ENCODE assay signal across 17 cellular contexts in the genomic region with DNA sequence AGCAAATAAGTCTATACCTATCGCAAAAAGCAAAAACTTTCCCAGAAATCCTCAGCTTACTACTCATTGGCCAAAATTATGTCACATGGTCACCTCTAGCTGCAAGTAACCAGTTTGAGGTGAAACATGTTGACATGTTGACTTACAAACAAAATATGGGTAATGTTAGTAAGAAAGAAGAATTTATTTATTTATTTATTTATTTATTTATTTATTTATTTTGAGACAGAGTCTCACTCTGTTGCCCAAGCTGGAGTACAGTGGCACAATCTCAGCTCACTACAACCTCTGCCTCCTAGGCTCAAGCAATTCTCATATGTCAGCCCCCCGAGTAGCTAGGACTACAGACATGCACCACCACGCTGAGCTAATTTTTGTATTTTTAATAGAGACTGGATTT. TPM values are rescaled to one million over a fixed set of nuclear protein-coding genes. Genes with fewer than 3 reads are reported as not detected.
DNase-seq lines count a peak whose midpoint lies in the region; ATAC-seq and TF ChIP-seq lines count a peak whose summit lies in the region.
"Had no signal": no experiment of that assay in that cellular context is flagged by ENCODE, and none has a peak within 500 bp of the region (broad histone marks: within the 10 kb centered on the region; RNA-seq: fewer than 3 reads in every experiment).

No MANE protein-coding gene starts in this region.

- no peaks in the 10 kb centered on the region for H3K9me3 ChIP-seq in lower lobe of right lung
- no peaks in the 10 kb centered on the region for H3K9me3 ChIP-seq in upper lobe of left lung
- H3K9me3 ChIP-seq in CD8-positive, alpha-beta T cell (ENCODE audit: low read length): no peaks in the 10 kb centered on the region
- no peaks in the 10 kb centered on the region for H3K9me3 ChIP-seq in MG63
- H3K9me3 ChIP-seq: Caco-2 had no signal

- H2AFZ ChIP-seq in GM23338: peak overlapping the region; percentile 93; the same call in 1 of the 2 replicates

- H3K4me3 ChIP-seq in GM23338 (no peak overlapping the region), lower lobe of right lung (no peak overlapping the region), upper lobe of left lung (no peak overlapping the region), MG63 (no peak overlapping the region)
- no peak overlapping the region for H3K4me3 ChIP-seq in CD8-positive, alpha-beta T cell (ENCODE audit: low read depth, low read length)
- H3K4me3 ChIP-seq: BLaER1 treated with 17β-estradiol and CSF1 and Interleukin-3, amounts not matched to agents 10 nM and 100 nM had no signal

- 95 to 97% methylated on average over 3 of the region's 3 CpGs for WGBS in upper lobe of left lung, 2 donors

- CTCF ChIA-PET in CD8-positive, alpha-beta T cell (lab: Charles Lee): interaction anchor here (1.6 to 6.2 kb wide), 2 partner anchors 28 to 43 kb away, joined by 4 to 26 read pairs; no protein-coding TSS in a partner anchor

- no peak overlapping the region for H3K4me2 ChIP-seq in GM23338
- H3K4me2 ChIP-seq: BLaER1 treated with 17β-estradiol and CSF1 and Interleukin-3, amounts not matched to agents 10 nM and 100 nM had no signal

- no peaks in the 10 kb centered on the region for H3K9me3 Mint-ChIP-seq in GM23338
- no peaks in the 10 kb centered on the region for H3K9me3 Mint-ChIP-seq in CD8-positive, alpha-beta T cell

- no peak overlapping the region for H3K4me3 Mint-ChIP-seq in GM23338
- no peak overlapping the region for H3K4me3 Mint-ChIP-seq in CD8-positive, alpha-beta T cell
- H3K4me3 Mint-ChIP-seq: CD4-positive, alpha-beta memory T cell had no signal

- DNase-seq in GM23338 (ENCODE audit: low spot score): no peak
- peak; percentile 22 for DNase-seq in left lobe of liver (ENCODE audit: low spot score)
- DNase-seq in lower lobe of right lung: no peak
- DNase-seq in upper lobe of left lung: no peak
- DNase-seq in CD8-positive, alpha-beta T cell: no peak
- DNase-seq in MG63: no peak
- DNase-seq: CD4-positive, alpha-beta memory T cell; EL; GDM1; H7; KBM-7; MM.1S; RPMI8226; SHP77 had no signal

- H3K4me1 ChIP-seq in GM23338 (ENCODE audit: insufficient read depth): no peaks in the 10 kb centered on the region
- peaks cover 9% of the 10 kb centered on the region for H3K4me1 ChIP-seq in lower lobe of right lung
- peaks cover 0 to 22% (median 6%) of the 10 kb centered on the region in 4 donors for H3K4me1 ChIP-seq in upper lobe of left lung
- no peaks in the 10 kb centered on the region for H3K4me1 ChIP-seq in CD8-positive, alpha-beta T cell (ENCODE audit: insufficient read depth, low read length)

- H3K79me2 ChIP-seq in GM23338 (replicated peaks; ENCODE audit: insufficient read depth): no peaks in the 10 kb centered on the region

- TF ChIP-seq EP300 in upper lobe of left lung (IDR thresholded peaks at IDR 0.05): no peak

- H3K9me2 ChIP-seq in GM23338 (ENCODE audit: insufficient read depth): no peaks in the 10 kb centered on the region; the same call in 1 of the 2 replicates

- no peaks in the 10 kb centered on the region for H4K20me1 ChIP-seq in GM23338 (replicated peaks; ENCODE audit: insufficient read depth)
- H4K20me1 ChIP-seq: BLaER1 treated with 17β-estradiol and CSF1 and Interleukin-3, amounts not matched to agents 10 nM and 100 nM had no signal

- H3K36me3 Mint-ChIP-seq in GM23338 (ENCODE audit: low read depth): no peaks in the 10 kb centered on the region; the same call in 2 of the 3 replicates
- peaks cover 4% of the 10 kb centered on the region for H3K36me3 Mint-ChIP-seq in CD8-positive, alpha-beta T cell

- ATAC-seq in GM23338: no peak
- ATAC-seq in left lobe of liver: no peak
- no peak for ATAC-seq in lower lobe of right lung
- no peak for ATAC-seq in upper lobe of left lung (ENCODE audit: low FRiP score in 2 of 2)
- ATAC-seq in CD8-positive, alpha-beta T cell: no peak
- no peak for ATAC-seq in GM18511 (IDR thresholded peaks at IDR 0.05; ENCODE audit: unreplicated experiment)

- intact Hi-C loops in lower lobe of right lung (cut with DNase I): no loop called here
- intact Hi-C loops in CD8-positive, alpha-beta T cell (cut with DNase I, micrococcal nuclease): no loop called here

- peaks cover 2% of the 10 kb centered on the region; the same call in 2 of the 3 replicates for H3K4me1 Mint-ChIP-seq in GM23338
- H3K4me1 Mint-ChIP-seq in CD8-positive, alpha-beta T cell (ENCODE audit: low read depth): peaks cover 5% of the 10 kb centered on the region

- H3K27ac Mint-ChIP-seq in GM23338: no peak overlapping the region
- no peak overlapping the region for H3K27ac Mint-ChIP-seq in CD8-positive, alpha-beta T cell
- H3K27ac Mint-ChIP-seq: CD4-positive, alpha-beta memory T cell had no signal

- TF ChIP-seq CTCF in GM23338 (conservative IDR thresholded peaks at IDR 0.05; ENCODE audit: low read depth in 2 of 2): no peak
- no peak for TF ChIP-seq CTCF in lower lobe of right lung (IDR thresholded peaks at IDR 0.05)
- no peak for TF ChIP-seq CTCF in upper lobe of left lung (IDR thresholded peaks at IDR 0.05)
- TF ChIP-seq CTCF in CD8-positive, alpha-beta T cell (IDR thresholded peaks at IDR 0.05): no peak

- H3K27ac ChIP-seq in GM23338 (ENCODE audit: low read depth) (no peak overlapping the region), lower lobe of right lung (peak overlapping the region; percentile 75), upper lobe of left lung (peak overlapping the region in 3 of 4 donors; percentile 57 to 81 (median 73))
- no peak overlapping the region for H3K27ac ChIP-seq in CD8-positive, alpha-beta T cell (ENCODE audit: low read depth, low read length)
- H3K27ac ChIP-seq: BLaER1 treated with 17β-estradiol and CSF1 and Interleukin-3, amounts not matched to agents 10 nM and 100 nM had no signal

- H3F3A ChIP-seq in GM23338 (replicated peaks; ENCODE audit: low read depth): no peaks in the 10 kb centered on the region

- H3K27me3 ChIP-seq in GM23338 (ENCODE audit: insufficient read depth): peaks cover 18% of the 10 kb centered on the region
- no peaks in the 10 kb centered on the region for H3K27me3 ChIP-seq in lower lobe of right lung (ENCODE audit: low read depth)
- H3K27me3 ChIP-seq in upper lobe of left lung: no peaks in the 10 kb centered on the region
- H3K27me3 ChIP-seq in CD8-positive, alpha-beta T cell (ENCODE audit: insufficient read depth, low read length): no peaks in the 10 kb centered on the region
- H3K27me3 ChIP-seq in MG63: no peaks in the 10 kb centered on the region

- H3K27me3 Mint-ChIP-seq in GM23338 (ENCODE audit: insufficient read depth, low read depth, poor library complexity): peaks cover 31% of the 10 kb centered on the region
- no peaks in the 10 kb centered on the region for H3K27me3 Mint-ChIP-seq in CD8-positive, alpha-beta T cell (ENCODE audit: low read depth)
- H3K27me3 Mint-ChIP-seq: CD4-positive, alpha-beta memory T cell had no signal

- H3K36me3 ChIP-seq in GM23338 (ENCODE audit: insufficient read depth) (no peaks in the 10 kb centered on the region), lower lobe of right lung (no peaks in the 10 kb centered on the region), upper lobe of left lung (no peaks in the 10 kb centered on the region), MG63 (no peaks in the 10 kb centered on the region)
- H3K36me3 ChIP-seq in CD8-positive, alpha-beta T cell (ENCODE audit: insufficient read depth, low read length): no peaks in the 10 kb centered on the region
- H3K36me3 ChIP-seq: BLaER1 treated with 17β-estradiol and CSF1 and Interleukin-3, amounts not matched to agents 10 nM and 100 nM had no signal

- TF ChIP-seq POLR2A in upper lobe of left lung (IDR thresholded peaks at IDR 0.05): no peak

- POLR2A ChIA-PET in CD8-positive, alpha-beta T cell (lab: Charles Lee): no interaction called here

TF ChIP-seq in GM23338, 12 proteins besides CTCF, POLR2A, EP300 and RAD21:
- TF ChIP-seq CREB1 (CRISPR knock-in tag; IDR thresholded peaks at IDR 0.05; ENCODE audit: low read depth) (no peak), ETS1 (IDR thresholded peaks at IDR 0.05) (no peak)

RNA-seq across cellular contexts. Expression of gene SLC35C1, which starts 5.4 kb away (rescaled TPM):
- 6.9 and 11.0 TPM in 2 replicates for total RNA-seq in GM23338 (2014; rRNA removed; shearing (Covaris generic))
- 6.8 and 7.7 TPM in 2 replicates for polyA plus RNA-seq in GM23338 (2016; fragmentation: Nextera tagmentation; extraction: Ambion mirVana)
- total RNA-seq in left lobe of liver (13.2 TPM), lower lobe of right lung (24.7 TPM), upper lobe of left lung (10 to 100 TPM; 18.3 to 50.9 (median 24.0) TPM)
- total RNA-seq in CD8-positive, alpha-beta T cell: 1 to 10 TPM; 3.1 to 3.3 TPM
- total RNA-seq in MG63 (2014; rRNA removed; shearing (Covaris generic); ENCODE audit: low replicate concordance): 3.8 and 11.5 TPM in 2 replicates

RNA-seq across cellular contexts. Expression of gene CRY2, which starts 47.7 kb away (rescaled TPM):
- total RNA-seq in GM23338 (2014; rRNA removed; shearing (Covaris generic)): 14.6 and 15.4 TPM in 2 replicates
- polyA plus RNA-seq in GM23338 (2016; fragmentation: Nextera tagmentation; extraction: Ambion mirVana): 5.6 and 9.5 TPM in 2 replicates
- total RNA-seq in left lobe of liver (52.9 TPM), lower lobe of right lung (62.3 TPM), upper lobe of left lung (100 to 1,000 TPM in 1 of 6 donors, 10 to 100 TPM in 5; 51.1 to 103 (median 63.2) TPM)
- total RNA-seq in CD8-positive, alpha-beta T cell: 100 to 1,000 TPM; 172 to 177 TPM
- total RNA-seq in MG63 (2014; rRNA removed; shearing (Covaris generic); ENCODE audit: low replicate concordance): 6.5 and 13.0 TPM in 2 replicates

Comparison
In these comparisons a context has a peak if more than half of its experiments do, and no peak if none do; other contexts are left out.
1. H3K27ac ChIP-seq: peak in lower lobe of right lung (single experiment) and upper lobe of left lung (3 of 4); none in GM23338 (single experiment) and CD8-positive, alpha-beta T cell (single experiment).